24 cellular contexts compared by ENCODE assay signal in genomic region chr11:46334211-46334610, GRCh38. TPM values are rescaled to one million over a fixed set of nuclear protein-coding genes. Genes with fewer than 3 reads are reported as not detected.
DNase-seq lines count a peak whose midpoint lies in the region; ATAC-seq, FAIRE-seq and TF ChIP-seq lines count a peak whose summit lies in the region.
"Had no signal": no experiment of that assay in that cellular context is flagged by ENCODE, and none has a peak within 500 bp of the region (broad histone marks: within the 10 kb centered on the region; RNA-seq: fewer than 3 reads in every experiment).

No MANE protein-coding gene starts in this region.

- H2BK12ac ChIP-seq in H1 (ENCODE audit: low read depth, low read length): peak overlapping the region; percentile 86

- H2BK5ac ChIP-seq in H1 (ENCODE audit: low read depth, low read length): no peak overlapping the region

- peaks cover 10 to 53% (median 39%) of the 10 kb centered on the region in 4 experiments for H3K4me1 ChIP-seq in H1 (replicated peaks in 1 of 4; ENCODE audit: control insufficient read depth in 3 of 4, insufficient read depth in 4 of 4, low read length in 3 of 4)
- peaks cover 2% of the 10 kb centered on the region for H3K4me1 ChIP-seq in osteoblast (ENCODE audit: insufficient read depth, low read length)

- no peak for ATAC-seq in T-cell (replicated peaks in 1 of 4)
- ATAC-seq in activated CD4-positive, CD25-positive, alpha-beta regulatory T cell treated with anti-CD3 and anti-CD28 coated beads, Interleukin-2, amount 50 U/mL, for 24 hours: no peak
- ATAC-seq in GM18505 (IDR thresholded peaks at IDR 0.05; ENCODE audit: unreplicated experiment): no peak
- ATAC-seq: heart left ventricle had no signal

- POLR2A ChIA-PET in T-cell (lab: Charles Lee): no interaction called here
- POLR2A ChIA-PET in H1 (lab: Charles Lee; ENCODE audit: partially characterized antibody): interaction anchor here (0.6 to 1.6 kb wide), 6 partner anchors 8 to 351 kb away, joined by 3 to 5 read pairs (median 4); no protein-coding TSS in a partner anchor

- no peak overlapping the region for H2BK120ac ChIP-seq in H1 (replicated peaks; ENCODE audit: low read depth, low read length)

- 0 out of 2 replicates have a peak overlapping the region, but pooled peaks have one; percentile 83 for H2BK15ac ChIP-seq in H1 (ENCODE audit: low read length)

- H3K56ac ChIP-seq in H1 (replicated peaks; ENCODE audit: insufficient read length, low read depth, low read length): no peak overlapping the region

- no peak for TF ChIP-seq RAD21 in H1 (IDR thresholded peaks at IDR 0.05 in 1 of 2, conservative IDR thresholded peaks at IDR 0.05 in 1 of 2; ENCODE audit: low read depth in 2 of 2, low read length in 2 of 2)

- peak overlapping the region; percentile 84 for H3K4me3 Mint-ChIP-seq in activated naive CD8-positive, alpha-beta T cell
- H3K4me3 Mint-ChIP-seq in activated naive CD8-positive, alpha-beta T cell treated with anti-CD3 and anti-CD28 coated beads for 36 hours: no peak overlapping the region
- peak overlapping the region; percentile 78 to 83 (median 81) for H3K4me3 Mint-ChIP-seq in T-cell

- H3K4me2 ChIP-seq in H1 (ENCODE audit: insufficient read depth in 1 of 2, low read depth in 2 of 2, low read length in 2 of 2) (peak overlapping the region in 1 of 2 experiments; percentile 62; a peak in 1 of 4 replicates), osteoblast (ENCODE audit: insufficient read depth, low read length) (no peak overlapping the region)

- H3K27ac Mint-ChIP-seq in activated naive CD8-positive, alpha-beta T cell: no peak overlapping the region
- no peak overlapping the region for H3K27ac Mint-ChIP-seq in activated naive CD8-positive, alpha-beta T cell treated with anti-CD3 and anti-CD28 coated beads for 36 hours
- peak overlapping the region in 1 of 2 donors; percentile 90 for H3K27ac Mint-ChIP-seq in T-cell
- H3K27ac Mint-ChIP-seq: stimulated activated naive B cell treated with anti-CD40 and anti-IgM and Interleukin-4, amounts not matched to agents 10 μg/mL and 1 μg/mL and 100 μg/mL, for 72 hours; T-helper 1 cell treated with Interleukin-12 subunit alpha and Interleukin-12 subunit beta and Interleukin-4 antibody, amounts not matched to agents 30 μg/mL and 1 μg/mL, for 36 hours had no signal

- no peaks in the 10 kb centered on the region for H3K9me3 Mint-ChIP-seq in activated naive CD8-positive, alpha-beta T cell (ENCODE audit: low read depth)
- H3K9me3 Mint-ChIP-seq in activated naive CD8-positive, alpha-beta T cell treated with anti-CD3 and anti-CD28 coated beads for 36 hours: no peaks in the 10 kb centered on the region
- no peaks in the 10 kb centered on the region for H3K9me3 Mint-ChIP-seq in T-cell
- H3K9me3 Mint-ChIP-seq: stimulated activated naive B cell treated with anti-CD40 and anti-IgM and Interleukin-4, amounts not matched to agents 10 μg/mL and 1 μg/mL and 100 μg/mL, for 72 hours; T-helper 1 cell treated with Interleukin-12 subunit alpha and Interleukin-12 subunit beta and Interleukin-4 antibody, amounts not matched to agents 30 μg/mL and 1 μg/mL, for 36 hours had no signal

- no peak overlapping the region for H3K18ac ChIP-seq in H1 (ENCODE audit: extremely low read depth, low read length)

- H2AFZ ChIP-seq in H1 (ENCODE audit: low read length) (no peak overlapping the region), osteoblast (ENCODE audit: low read length) (no peak overlapping the region)

- H4K8ac ChIP-seq in H1 (ENCODE audit: extremely low read depth, insufficient read depth, low read length): no peak overlapping the region

- H3K79me2 ChIP-seq in H1 (ENCODE audit: control insufficient read depth in 1 of 2, insufficient read depth in 2 of 2, low read length in 2 of 2): no peaks in the 10 kb centered on the region
- H3K79me2 ChIP-seq in osteoblast (ENCODE audit: insufficient read depth, low read length): no peaks in the 10 kb centered on the region

- H3K36me3 Mint-ChIP-seq in activated naive CD8-positive, alpha-beta T cell: no peaks in the 10 kb centered on the region
- H3K36me3 Mint-ChIP-seq in activated naive CD8-positive, alpha-beta T cell treated with anti-CD3 and anti-CD28 coated beads for 36 hours: no peaks in the 10 kb centered on the region
- no peaks in the 10 kb centered on the region for H3K36me3 Mint-ChIP-seq in T-cell
- H3K36me3 Mint-ChIP-seq: stimulated activated naive B cell treated with anti-CD40 and anti-IgM and Interleukin-4, amounts not matched to agents 10 μg/mL and 1 μg/mL and 100 μg/mL, for 72 hours had no signal

- no peak overlapping the region for H4K91ac ChIP-seq in H1 (replicated peaks; ENCODE audit: insufficient read length, low read length)

- H3K27ac ChIP-seq in H1 (ENCODE audit: low read depth, low read length): no peak overlapping the region
- H3K27ac ChIP-seq in osteoblast (ENCODE audit: low read depth, low read length): no peak overlapping the region
- H3K27ac ChIP-seq: heart left ventricle, thyroid gland had no signal

- no peak for DNase-seq in activated naive CD8-positive, alpha-beta T cell treated with anti-CD3 and anti-CD28 coated beads for 36 hours
- DNase-seq in T-cell (no peak), H1 (ENCODE audit: low read depth in 1 of 2, low spot score in 2 of 2) (no peak), osteoblast (ENCODE audit: insufficient read length, low spot score, missing footprints) (peak; percentile 58), NCI-H1417 treated with DMSO at 0.1 percent for 48 hours (lab: John Stamatoyannopoulos, UW) (no peak)
- DNase-seq: amniotic stem cell; dermis blood vessel endothelial cell; heart left ventricle; MG63; midbrain; NCI-H1436; NCI-H510A treated with DMSO at 0.1 percent for 48 hours; small intestine; stimulated activated CD4-positive, alpha-beta T cell treated with anti-CD3 and anti-CD28 coated beads, Interleukin-2, amount 100 ng/mL, for 24 hours; stimulated activated naive B cell treated with anti-CD40 and anti-IgM and Interleukin-4, amounts not matched to agents 10 μg/mL and 1 μg/mL and 100 μg/mL, for 72 hours; thyroid gland had no signal

- 86% methylated on average over 3 of the region's 3 CpGs; no CpG with 5 or more reads in 1 of the 2 experiments for WGBS in H1 (ENCODE audit: extremely low coverage in 1 of 2, insufficient coverage in 1 of 2, insufficient read length in 1 of 2, insufficient replicate concordance in 2 of 2, low coverage in 1 of 2, low lambda C conversion rate in 2 of 2, missing lambda C conversion rate in 1 of 2), 2 experiments

- no peak overlapping the region for H2AK5ac ChIP-seq in H1 (ENCODE audit: low read depth, low read length)

- no peak overlapping the region for H3K9ac ChIP-seq in H1 (replicated peaks in 1 of 4; ENCODE audit: extremely low read depth in 1 of 4, low read depth in 3 of 4, low read length in 3 of 4)

- H3K36me3 ChIP-seq in H1 (ENCODE audit: control insufficient read depth in 2 of 4, insufficient read depth in 4 of 4, low read length in 3 of 4) (no peaks in the 10 kb centered on the region), osteoblast (ENCODE audit: insufficient read depth, low read length) (no peaks in the 10 kb centered on the region)
- H3K36me3 ChIP-seq: heart left ventricle, MG63, thyroid gland had no signal

- H3K27me3 ChIP-seq in H1 (replicated peaks in 1 of 4; ENCODE audit: control insufficient read depth in 3 of 4, extremely low read depth in 1 of 4, insufficient read depth in 3 of 4, low read length in 3 of 4): peaks cover 14 to 44% (median 39%) of the 10 kb centered on the region in 4 experiments
- peaks cover 59% of the 10 kb centered on the region for H3K27me3 ChIP-seq in osteoblast (ENCODE audit: insufficient read depth, low read length)
- H3K27me3 ChIP-seq: MG63 had no signal

- H3K23ac ChIP-seq in H1 (ENCODE audit: insufficient read length): no peak overlapping the region

- no peak overlapping the region for H2BK20ac ChIP-seq in H1 (ENCODE audit: low read length)

- TF ChIP-seq EP300 in H1 (IDR thresholded peaks at IDR 0.05; ENCODE audit: borderline replicate concordance in 1 of 2, low read depth in 2 of 2, low read length in 2 of 2): no peak

- no peak overlapping the region for H3K4ac ChIP-seq in H1 (replicated peaks; ENCODE audit: insufficient read length, low read depth, low read length)

- no peak overlapping the region for H4K5ac ChIP-seq in H1 (ENCODE audit: insufficient read length, low read depth, low read length)

- TF ChIP-seq CTCF in H1 (IDR thresholded peaks at IDR 0.05; ENCODE audit: control extremely low read depth in 1 of 3, insufficient read depth in 1 of 3, low read depth in 1 of 3, low read length in 3 of 3) (no peak), osteoblast (IDR thresholded peaks at IDR 0.05; ENCODE audit: extremely low read depth, low read depth, low read length) (no peak)

- H3K27me3 Mint-ChIP-seq in activated naive CD8-positive, alpha-beta T cell: no peaks in the 10 kb centered on the region
- H3K27me3 Mint-ChIP-seq in activated naive CD8-positive, alpha-beta T cell treated with anti-CD3 and anti-CD28 coated beads for 36 hours: no peaks in the 10 kb centered on the region
- peaks cover 0 to 9% of the 10 kb centered on the region in 2 donors for H3K27me3 Mint-ChIP-seq in T-cell

- CTCF ChIA-PET in T-cell (lab: Charles Lee) (interaction anchor here in 1 of 2 donors (0.6 kb wide), 1 partner anchor 830 kb away, joined by 5 read pairs; no protein-coding TSS in a partner anchor), H1 (lab: Charles Lee; ENCODE audit: partially characterized antibody) (interaction anchor here (0.5 to 42.5 kb wide), 5 partner anchors 19 to 1011 kb away, joined by 3 to 1004 read pairs (median 3); partner anchors contain the start of genes DGKZ and MDK)

- TF ChIP-seq POLR2A in H1 (IDR thresholded peaks at IDR 0.05; ENCODE audit: control extremely low read depth in 1 of 2, low read depth in 2 of 2, low read length in 2 of 2) (no peak), GM18505 (IDR thresholded peaks at IDR 0.05; ENCODE audit: borderline replicate concordance, extremely low read depth, insufficient read depth, insufficient read length) (no peak)

- no peak for FAIRE-seq in H1 (lab: Jason Lieb, UNC)
- FAIRE-seq: RCC 7860, small intestine had no signal

- H3K9me3 ChIP-seq in H1 (ENCODE audit: insufficient read depth in 2 of 2, low read depth in 1 of 2, low read length in 1 of 2) (no peaks in the 10 kb centered on the region), osteoblast (ENCODE audit: low read depth, low read length) (no peaks in the 10 kb centered on the region)
- H3K9me3 ChIP-seq: heart left ventricle, MG63, thyroid gland had no signal

- peaks cover 69% of the 10 kb centered on the region for H3K4me1 Mint-ChIP-seq in activated naive CD8-positive, alpha-beta T cell (ENCODE audit: low read depth)
- peaks cover 63% of the 10 kb centered on the region for H3K4me1 Mint-ChIP-seq in activated naive CD8-positive, alpha-beta T cell treated with anti-CD3 and anti-CD28 coated beads for 36 hours
- H3K4me1 Mint-ChIP-seq in T-cell: peaks cover 77 to 84% (median 79%) of the 10 kb centered on the region in 3 donors

- peaks cover 8% of the 10 kb centered on the region; the same call in 1 of the 2 replicates for H3K23me2 ChIP-seq in H1 (ENCODE audit: low read depth, low read length)

- H4K20me1 ChIP-seq in H1 (replicated peaks in 1 of 2; ENCODE audit: control insufficient read depth in 1 of 2, insufficient read depth in 2 of 2, low read length in 2 of 2): no peaks in the 10 kb centered on the region
- no peaks in the 10 kb centered on the region for H4K20me1 ChIP-seq in osteoblast (ENCODE audit: insufficient read depth, low read length)

- no peak overlapping the region for H3K14ac ChIP-seq in H1 (ENCODE audit: insufficient read length)

- H3K4me3 ChIP-seq in H1 (ENCODE audit: extremely low read depth in 1 of 4, insufficient read depth in 2 of 4, low read depth in 3 of 4, low read length in 4 of 4) (no peak overlapping the region), osteoblast (ENCODE audit: insufficient read depth, low read length) (no peak overlapping the region)
- H3K4me3 ChIP-seq: MG63 had no signal

- H3K79me1 ChIP-seq in H1 (ENCODE audit: low read depth, low read length): no peaks in the 10 kb centered on the region

RNA-seq across cellular contexts. Expression of gene DGKZ, which starts 13.1 kb away (rescaled TPM):
- total RNA-seq in activated naive CD8-positive, alpha-beta T cell treated with anti-CD3 and anti-CD28 coated beads for 36 hours: 100 to 1,000 TPM in 1 of 2 experiments, 10 to 100 TPM in 1; 100.0 to 101 TPM
- total RNA-seq in T-cell: 100 to 1,000 TPM; 235 to 318 (median 251) TPM
- 84.4 and 88.5 TPM in 2 replicates for total RNA-seq in H1 (2021; fragmentation: NEBNext Ultra II Directional; extraction: Animal tissue kit (Norgen Biotek cat#: 25700))
- polyA plus RNA-seq in H1 (2011; rRNA removed): 184 and 262 TPM in 2 replicates
- 118 TPM for polyA plus RNA-seq in H1 (2011; cell fraction: cytosol; rRNA removed)
- polyA plus RNA-seq in H1 (2011; cell fraction: nucleus; rRNA removed): 335 TPM
- polyA plus RNA-seq in H1 (2012, experiment 1 of 2): 56.9 to 93.0 TPM (median 85.7 TPM) in 4 replicates
- polyA plus RNA-seq in H1 (2012, experiment 2 of 2): 72.1 TPM
- 92.3 TPM for polyA plus RNA-seq in H1 (2013, experiment 1 of 2)
- polyA plus RNA-seq in H1 (2013, experiment 2 of 2): 81.6 TPM
- 58.7 and 67.4 TPM in 2 replicates for polyA minus RNA-seq in H1 (2011; rRNA and poly(A)+ RNA removed)
- 72.8 TPM for polyA minus RNA-seq in H1 (2011; cell fraction: cytosol; rRNA and poly(A)+ RNA removed)
- 103 TPM for polyA minus RNA-seq in H1 (2011; cell fraction: nucleus; rRNA and poly(A)+ RNA removed)
- total RNA-seq in osteoblast: 47.1 and 52.5 TPM in 2 replicates

RNA-seq across cellular contexts. Expression of gene MDK, which starts 47.3 kb away (rescaled TPM):
- 1 to 10 TPM; 3.4 to 3.6 TPM for total RNA-seq in activated naive CD8-positive, alpha-beta T cell treated with anti-CD3 and anti-CD28 coated beads for 36 hours
- total RNA-seq in T-cell (1 to 10 TPM; 5.8 to 8.6 (median 8.3) TPM), osteoblast (27.5 and 27.7 TPM in 2 replicates)
- 309 and 338 TPM in 2 replicates for total RNA-seq in H1 (2021; fragmentation: NEBNext Ultra II Directional; extraction: Animal tissue kit (Norgen Biotek cat#: 25700))
- polyA plus RNA-seq in H1 (2011; rRNA removed): 606 and 948 TPM in 2 replicates
- polyA plus RNA-seq in H1 (2011; cell fraction: cytosol; rRNA removed): 870 TPM
- 559 TPM for polyA plus RNA-seq in H1 (2011; cell fraction: nucleus; rRNA removed)
- polyA plus RNA-seq in H1 (2012, experiment 1 of 2): 605 to 743 TPM (median 671 TPM) in 4 replicates
- polyA plus RNA-seq in H1 (2012, experiment 2 of 2): 841 TPM
- polyA plus RNA-seq in H1 (2013, experiment 1 of 2): 949 TPM
- 1,178 TPM for polyA plus RNA-seq in H1 (2013, experiment 2 of 2)
- polyA minus RNA-seq in H1 (2011; rRNA and poly(A)+ RNA removed): 84.3 and 125 TPM in 2 replicates
- 189 TPM for polyA minus RNA-seq in H1 (2011; cell fraction: cytosol; rRNA and poly(A)+ RNA removed)
- polyA minus RNA-seq in H1 (2011; cell fraction: nucleus; rRNA and poly(A)+ RNA removed): 88.1 TPM

RNA-seq across cellular contexts. Expression of gene CREB3L1, which starts 56.7 kb away (rescaled TPM):
- under 1 TPM in 1 of 2 experiments, not detected in 1; 0.12 TPM for total RNA-seq in activated naive CD8-positive, alpha-beta T cell treated with anti-CD3 and anti-CD28 coated beads for 36 hours
- total RNA-seq in T-cell (under 1 TPM in 3 of 5 donors, not detected in 2; 0.38 to 0.72 (median 0.38) TPM), osteoblast (30.1 and 33.3 TPM in 2 replicates)
- total RNA-seq in H1 (2021; fragmentation: NEBNext Ultra II Directional; extraction: Animal tissue kit (Norgen Biotek cat#: 25700)): 12.7 and 13.7 TPM in 2 replicates
- polyA plus RNA-seq in H1 (2011; rRNA removed): 4.1 and 6.5 TPM in 2 replicates
- polyA plus RNA-seq in H1 (2011; cell fraction: cytosol; rRNA removed): 1.8 TPM
- polyA plus RNA-seq in H1 (2011; cell fraction: nucleus; rRNA removed): 5.0 TPM
- 10.0 to 16.5 TPM (median 14.4 TPM) in 4 replicates for polyA plus RNA-seq in H1 (2012, experiment 1 of 2)
- polyA plus RNA-seq in H1 (2012, experiment 2 of 2): 13.8 TPM
- 19.3 TPM for polyA plus RNA-seq in H1 (2013, experiment 1 of 2)
- 23.2 TPM for polyA plus RNA-seq in H1 (2013, experiment 2 of 2)
- 2.3 and 5.3 TPM in 2 replicates for polyA minus RNA-seq in H1 (2011; rRNA and poly(A)+ RNA removed)
- polyA minus RNA-seq in H1 (2011; cell fraction: cytosol; rRNA and poly(A)+ RNA removed): 8.2 TPM
- 5.3 TPM for polyA minus RNA-seq in H1 (2011; cell fraction: nucleus; rRNA and poly(A)+ RNA removed)
- total RNA-seq: SK-MEL-5 had no signal

RNA-seq across cellular contexts. Expression of gene CHRM4, which starts 57.4 kb away (rescaled TPM):
- total RNA-seq in activated naive CD8-positive, alpha-beta T cell treated with anti-CD3 and anti-CD28 coated beads for 36 hours: under 1 TPM in 1 of 2 experiments, not detected in 1; 0.14 TPM
- 1 to 10 TPM in 2 of 5 donors, under 1 TPM in 2, not detected in 1; 0.18 to 3.9 (median 1.5) TPM for total RNA-seq in T-cell
- 0.63 and 1.1 TPM in 2 replicates for total RNA-seq in H1 (2021; fragmentation: NEBNext Ultra II Directional; extraction: Animal tissue kit (Norgen Biotek cat#: 25700))
- polyA plus RNA-seq in H1 (2011; rRNA removed): 1.3 and 2.2 TPM in 2 replicates
- polyA plus RNA-seq in H1 (2011; cell fraction: cytosol; rRNA removed): 0.98 TPM
- polyA plus RNA-seq in H1 (2011; cell fraction: nucleus; rRNA removed): 1.1 TPM
- polyA plus RNA-seq in H1 (2012, experiment 1 of 2): 0.30 to 1.0 TPM (median 0.96 TPM) in 4 replicates
- 0.66 TPM for polyA plus RNA-seq in H1 (2012, experiment 2 of 2)
- polyA plus RNA-seq in H1 (2013, experiment 1 of 2): 0.73 TPM
- 0.68 TPM for polyA plus RNA-seq in H1 (2013, experiment 2 of 2)
- polyA minus RNA-seq in H1 (2011; rRNA and poly(A)+ RNA removed): 1.6 and 1.9 TPM in 2 replicates
- polyA minus RNA-seq in H1 (2011; cell fraction: cytosol; rRNA and poly(A)+ RNA removed): not detected
- polyA minus RNA-seq in H1 (2011; cell fraction: nucleus; rRNA and poly(A)+ RNA removed): 1.1 TPM
- total RNA-seq in osteoblast: 0.29 and 0.36 TPM in 2 replicates
- total RNA-seq: fibroblast of villous mesenchyme had no signal
- polyA plus RNA-seq: liver had no signal

Comparison
In these comparisons a context has a peak if more than half of its experiments do, and no peak if none do; other contexts are left out.
1. RNA of gene MDK, which starts 47.3 kb away (total RNA-seq): 309 to 338 TPM in H1; 27.5 to 27.7 TPM in osteoblast, 5.8 to 8.6 TPM in T-cell and 3.4 to 3.6 TPM in activated naive CD8-positive, alpha-beta T cell treated with anti-CD3 and anti-CD28 coated beads for 36 hours; every median in the first group is over 10 times any median in the second.